In the genomic region with DNA sequence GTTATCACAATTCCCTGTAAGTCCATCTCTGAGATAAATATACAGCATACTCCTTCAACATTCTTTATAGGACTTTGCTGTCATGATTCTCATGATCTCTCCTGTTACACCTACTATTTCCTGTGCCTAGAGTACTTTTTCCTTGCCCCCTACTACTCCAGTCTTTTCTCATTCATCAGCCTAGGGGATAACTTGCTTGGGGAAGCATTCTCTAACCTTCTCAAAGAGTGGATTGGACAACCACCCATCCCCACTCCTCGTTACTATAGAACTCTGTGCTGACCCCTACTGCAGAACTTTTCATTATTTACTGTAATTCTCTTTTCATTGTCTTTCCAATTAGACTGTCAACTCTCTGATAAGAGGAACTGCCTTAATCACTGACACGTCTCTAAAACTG, we compare ENCODE assay signal across 15 cellular contexts. TPM values are rescaled to one million over a fixed set of nuclear protein-coding genes. Genes with fewer than 3 reads are reported as not detected.
DNase-seq lines count a peak whose midpoint lies in the region; TF ChIP-seq lines count a peak whose summit lies in the region.
"Had no signal": no experiment of that assay in that cellular context is flagged by ENCODE, and none has a peak within 500 bp of the region (broad histone marks: within the 10 kb centered on the region; RNA-seq: fewer than 3 reads in every experiment).

No MANE protein-coding gene starts in this region.

- no peak overlapping the region for H3K27ac Mint-ChIP-seq in neural progenitor cell
- H3K27ac Mint-ChIP-seq: CD4-positive, alpha-beta T cell had no signal

- H3K27ac ChIP-seq in HL-60 (replicated peaks) (peak overlapping the region; percentile 26), neural progenitor cell (no peak overlapping the region)

- no peak overlapping the region for H3K4me3 ChIP-seq in HL-60 (replicated peaks; ENCODE audit: insufficient read depth, low read length)
- no peak overlapping the region for H3K4me3 ChIP-seq in neural progenitor cell

- peak overlapping the region; percentile 39 for H2AFZ ChIP-seq in neural progenitor cell (replicated peaks)

- TF ChIP-seq CTCF in HL-60 (IDR thresholded peaks at IDR 0.05; ENCODE audit: insufficient read depth, low read length) (no peak), neural progenitor cell (IDR thresholded peaks at IDR 0.05) (no peak)

- H3K36me3 Mint-ChIP-seq in neural progenitor cell: no peaks in the 10 kb centered on the region

- no peaks in the 10 kb centered on the region for H3K4me1 Mint-ChIP-seq in neural progenitor cell

- no peaks in the 10 kb centered on the region for H3K79me2 ChIP-seq in neural progenitor cell (ENCODE audit: low read depth)

- no peak overlapping the region for H3K4me2 ChIP-seq in neural progenitor cell

- H3K27me3 ChIP-seq in HL-60 (ENCODE audit: insufficient read depth, poor library complexity, severe bottlenecking) (no peaks in the 10 kb centered on the region), neural progenitor cell (no peaks in the 10 kb centered on the region)
- H3K27me3 ChIP-seq: BE2C had no signal

- H3K9me3 ChIP-seq in neural progenitor cell (ENCODE audit: low read depth): no peaks in the 10 kb centered on the region
- H3K9me3 ChIP-seq: BE2C, Caco-2 had no signal

- no peaks in the 10 kb centered on the region for H3K36me3 ChIP-seq in neural progenitor cell
- H3K36me3 ChIP-seq: BE2C had no signal

- DNase-seq in ELF-1 (ENCODE audit: low read depth, low spot score): peak; percentile 3
- DNase-seq in HL-60 (ENCODE audit: low read depth in 1 of 2, low spot score in 1 of 2): no peak
- peak; percentile 1 for DNase-seq in iPS DF 19.7 (ENCODE audit: low read depth, low spot score)
- no peak for DNase-seq in neural progenitor cell (ENCODE audit: low spot score)
- DNase-seq in DMS 273 treated with DMSO at 0.1 percent for 48 hours (lab: John Stamatoyannopoulos, UW): no peak
- DNase-seq in NCI-H748 (lab: John Stamatoyannopoulos, UW; ENCODE audit: unreplicated experiment): no peak
- no peak for DNase-seq in activated T-cell treated with anti-CD3 and anti-CD28 coated beads, Interleukin-2, amount 50 U/mL, for 48 hours
- DNase-seq: BE2C; C1 segment of cervical spinal cord; Caco-2; CD4-positive, alpha-beta T cell; DMS153; DMS79; HCEC 1CT had no signal

- H3K4me1 ChIP-seq in neural progenitor cell: no peaks in the 10 kb centered on the region
- H3K4me1 ChIP-seq: BE2C had no signal

- H3K9ac ChIP-seq in neural progenitor cell: no peak overlapping the region

- H3F3A ChIP-seq in neural progenitor cell (ENCODE audit: low read depth): no peaks in the 10 kb centered on the region

- no peak overlapping the region for H3K4me3 Mint-ChIP-seq in neural progenitor cell
- H3K4me3 Mint-ChIP-seq: CD4-positive, alpha-beta T cell had no signal

- no peaks in the 10 kb centered on the region for H4K20me1 ChIP-seq in neural progenitor cell (ENCODE audit: low read depth)

- no peaks in the 10 kb centered on the region for H3K27me3 Mint-ChIP-seq in neural progenitor cell (ENCODE audit: insufficient read depth, low read depth)
- H3K27me3 Mint-ChIP-seq: CD4-positive, alpha-beta T cell had no signal

- no peaks in the 10 kb centered on the region for H3K9me3 Mint-ChIP-seq in neural progenitor cell
- H3K9me3 Mint-ChIP-seq: CD4-positive, alpha-beta T cell had no signal

RNA-seq across cellular contexts. Expression of a gene that starts 57.4 kb away (rescaled TPM):
- total RNA-seq in neural progenitor cell (ENCODE audit: low replicate concordance): 0.03 and 0.06 TPM in 2 replicates
- total RNA-seq: CD4-positive, alpha-beta T cell; H1 had no signal

Comparison
In these comparisons a context has a peak if more than half of its experiments do, and no peak if none do; other contexts are left out.
1. DNase-seq: peak in ELF-1 (single experiment) and iPS DF 19.7 (single experiment); none in HL-60 (0 of 2), neural progenitor cell (single experiment), DMS 273 treated with DMSO at 0.1 percent for 48 hours (single experiment), NCI-H748 (single experiment) and activated T-cell treated with anti-CD3 and anti-CD28 coated beads, Interleukin-2, amount 50 U/mL, for 48 hours (0 of 2).